ENCODE assay signal across 1 cellular context in the genomic region with DNA sequence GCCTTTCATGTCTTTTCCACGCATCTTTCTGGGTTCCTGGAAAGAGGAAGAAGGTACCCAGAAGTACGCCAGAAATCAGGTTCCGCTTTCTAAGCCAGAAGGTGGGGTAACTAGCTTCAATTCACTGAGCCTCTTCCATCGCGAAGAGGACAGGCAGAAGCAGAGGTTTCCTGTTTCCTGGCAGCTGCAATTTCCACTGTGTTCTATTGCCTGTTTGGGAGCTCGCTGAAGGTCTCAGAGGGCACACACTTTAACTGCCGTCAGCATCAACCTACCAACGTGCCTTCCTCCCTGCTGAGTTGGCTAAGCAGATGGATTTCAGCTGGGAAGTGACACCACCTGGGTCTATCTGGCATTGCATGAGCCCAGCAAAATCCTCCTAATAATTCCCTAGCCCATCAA.
TF ChIP-seq lines count a peak whose summit lies in the region.

No MANE protein-coding gene starts in this region.

TF ChIP-seq in endothelial cell of umbilical vein, 7 proteins besides CTCF, POLR2A, EP300 and RAD21:
- TF ChIP-seq JUN (IDR thresholded peaks at IDR 0.05; ENCODE audit: borderline replicate concordance, insufficient read depth, insufficient read length, low read depth) (no peak), MYC (IDR thresholded peaks at IDR 0.05; ENCODE audit: low read depth, low read length) (no peak), POLR2AphosphoS5 (IDR thresholded peaks at IDR 0.05; ENCODE audit: insufficient read depth, low read depth, low read length) (no peak), EZH2 (IDR thresholded peaks at IDR 0.05; ENCODE audit: borderline replicate concordance, low read depth, low read length, severe bottlenecking) (no peak), FOS (IDR thresholded peaks at IDR 0.05; ENCODE audit: borderline replicate concordance, insufficient read depth, low read length) (no peak), GATA2 (IDR thresholded peaks at IDR 0.05; ENCODE audit: insufficient read depth, insufficient read length, low read depth, low read length) (no peak)
- TF ChIP-seq, protein P1, sequence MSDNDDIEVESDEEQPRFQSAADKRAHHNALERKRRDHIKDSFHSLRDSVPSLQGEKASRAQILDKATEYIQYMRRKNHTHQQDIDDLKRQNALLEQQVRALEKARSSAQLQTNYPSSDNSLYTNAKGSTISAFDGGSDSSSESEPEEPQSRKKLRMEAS (IDR thresholded peaks at IDR 0.05; ENCODE audit: insufficient read depth, insufficient read length) = no peak
